Comparison of ENCODE assay signal across 11 cellular contexts in the genomic region with DNA sequence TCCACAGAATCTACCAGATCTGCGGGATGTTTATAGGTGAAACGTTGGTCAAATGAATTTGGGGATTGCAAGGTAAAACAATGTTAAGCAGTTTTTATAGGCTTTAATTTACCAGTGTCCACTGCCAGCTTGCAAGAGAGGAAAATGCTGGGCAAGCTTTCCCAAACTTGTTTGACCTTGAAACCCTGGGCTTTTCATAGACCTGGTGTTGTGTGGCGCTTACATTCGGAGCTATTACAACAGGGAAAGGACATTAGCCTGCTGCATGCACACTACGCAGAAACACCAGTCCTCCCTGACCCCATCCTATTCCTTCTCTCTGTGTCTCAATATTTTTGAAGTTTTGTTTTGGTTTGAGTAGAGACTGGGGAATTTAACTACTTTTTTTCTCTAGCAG. TPM values are rescaled to one million over a fixed set of nuclear protein-coding genes. Genes with fewer than 3 reads are reported as not detected.
DNase-seq lines count a peak whose midpoint lies in the region; ATAC-seq, FAIRE-seq and TF ChIP-seq lines count a peak whose summit lies in the region.
"Had no signal": no experiment of that assay in that cellular context is flagged by ENCODE, and none has a peak within 500 bp of the region (broad histone marks: within the 10 kb centered on the region; RNA-seq: fewer than 3 reads in every experiment).

No MANE protein-coding gene starts in this region.

- ATAC-seq in K562 (no peak), lower lobe of right lung (no peak), HG03108 (IDR thresholded peaks at IDR 0.05; ENCODE audit: unreplicated experiment) (no peak)

- CTCF ChIA-PET in mammary epithelial cell (lab: Charles Lee; ENCODE audit: low non-redundant PET) (no interaction called here), K562 (lab: Yijun Ruan, JAX; ENCODE audit: low intra/inter-chr PET ratio) (interaction anchor here (1.5 to 7.5 kb wide), 3 partner anchors 70 to 168 kb away, joined by 13 to 80 read pairs (median 69); no protein-coding TSS in a partner anchor)

- no peaks in the 10 kb centered on the region for H3K9me1 ChIP-seq in K562 (ENCODE audit: control insufficient read depth, insufficient read depth, low read length)

- dilution Hi-C loops in mammary epithelial cell (cut with HindIII; ENCODE audit: low sequenced_read_pairs): loop anchor here (5.0 kb wide), 2 partner anchors 86 to 166 kb away; no protein-coding TSS in a partner anchor

- FAIRE-seq in K562 (lab: Jason Lieb, UNC): no peak
- FAIRE-seq: HTR-8/SVneo had no signal

- no peak overlapping the region for H3K9ac ChIP-seq in mammary epithelial cell (ENCODE audit: insufficient read depth, low read length)
- peak overlapping the region in 1 of 2 experiments; percentile 11; a peak in 1 of 4 replicates for H3K9ac ChIP-seq in K562 (ENCODE audit: insufficient read depth in 1 of 2, low read depth in 2 of 2, low read length in 2 of 2)

- no peaks in the 10 kb centered on the region for H3K9me3 ChIP-seq in mammary epithelial cell (replicated peaks; ENCODE audit: insufficient read depth, low read length)
- no peaks in the 10 kb centered on the region for H3K9me3 ChIP-seq in breast epithelium
- no peaks in the 10 kb centered on the region for H3K9me3 ChIP-seq in K562 (replicated peaks; ENCODE audit: control insufficient read depth, insufficient read depth, low read depth, low read length)
- H3K9me3 ChIP-seq in lower lobe of right lung: no peaks in the 10 kb centered on the region
- H3K9me3 ChIP-seq in transverse colon: no peaks in the 10 kb centered on the region
- H3K9me3 ChIP-seq: suprapubic skin had no signal

- TF ChIP-seq CTCF in mammary epithelial cell (conservative IDR thresholded peaks at IDR 0.05 in 1 of 2, IDR thresholded peaks at IDR 0.05 in 1 of 2; ENCODE audit: extremely low read depth in 1 of 2, insufficient read depth in 1 of 2, low read depth in 1 of 2, low read length in 2 of 2) (no peak), breast epithelium (IDR thresholded peaks at IDR 0.05) (no peak), K562 (IDR thresholded peaks at IDR 0.05 in 2 of 3, conservative IDR thresholded peaks at IDR 0.05 in 1 of 3; ENCODE audit: insufficient read depth in 2 of 3, low read depth in 1 of 3, low read length in 3 of 3) (no peak), lower lobe of right lung (IDR thresholded peaks at IDR 0.05) (no peak), transverse colon (IDR thresholded peaks at IDR 0.05) (no peak)

- no peaks in the 10 kb centered on the region for H3K36me3 ChIP-seq in mammary epithelial cell (ENCODE audit: insufficient read depth, low read length)
- H3K36me3 ChIP-seq in breast epithelium: no peaks in the 10 kb centered on the region
- H3K36me3 ChIP-seq in K562 (ENCODE audit: control insufficient read depth, insufficient read depth, low read length): peaks cover 25% of the 10 kb centered on the region
- H3K36me3 ChIP-seq in lower lobe of right lung: peaks cover 8% of the 10 kb centered on the region
- H3K36me3 ChIP-seq in transverse colon: no peaks in the 10 kb centered on the region
- H3K36me3 ChIP-seq: suprapubic skin had no signal

- no peak for DNase-seq in mammary epithelial cell
- DNase-seq in breast epithelium (ENCODE audit: low spot score in 2 of 2): no peak
- DNase-seq in K562 (ENCODE audit: extremely low read depth in 1 of 4, low spot score in 3 of 4): no peak
- DNase-seq in lower lobe of right lung: no peak
- no peak for DNase-seq in transverse colon
- no peak for DNase-seq in NCI-H345 (lab: John Stamatoyannopoulos, UW)
- no peak for DNase-seq in globus pallidus (ENCODE audit: low spot score)
- DNase-seq: occipital lobe had no signal

- no peaks in the 10 kb centered on the region for H3K79me2 ChIP-seq in mammary epithelial cell (ENCODE audit: insufficient read depth, low read length)
- no peaks in the 10 kb centered on the region for H3K79me2 ChIP-seq in K562 (ENCODE audit: control insufficient read depth, insufficient read depth, low read length)

- in situ Hi-C loops in mammary epithelial cell (cut with MboI; ENCODE audit: low sequenced_read_pairs in 2 of 2) (loop anchor here (5.0 to 25.0 kb wide), 6 partner anchors 71 to 429 kb away; a partner anchor contains a TSS), K562 (cut with MboI) (loop anchor here (5.0 to 10.0 kb wide), 5 partner anchors 71 to 422 kb away; a partner anchor contains a TSS), transverse colon (cut with MboI; ENCODE audit: low pct_ligation_motif_present in 1 of 4, low pct_unique_long_range_greater_than_20kb in 1 of 4, low sequenced_read_pairs in 3 of 4) (loop anchor here (5.0 to 25.0 kb wide), 9 partner anchors 82 to 422 kb away; a partner anchor contains a TSS)

- H2AFZ ChIP-seq in mammary epithelial cell (ENCODE audit: low read depth, low read length) (peak overlapping the region; percentile 68), K562 (ENCODE audit: low read depth, low read length) (peak overlapping the region; percentile 80)

- no peak for TF ChIP-seq RAD21 in K562 (CRISPR knock-in tag; conservative IDR thresholded peaks at IDR 0.05 in 1 of 2, IDR thresholded peaks at IDR 0.05 in 1 of 2)

- no peak for TF ChIP-seq EP300 in K562 (IDR thresholded peaks at IDR 0.05; ENCODE audit: low read length)
- no peak for TF ChIP-seq EP300 in transverse colon (IDR thresholded peaks at IDR 0.05; ENCODE audit: low read depth)

- H3K27ac ChIP-seq in mammary epithelial cell (ENCODE audit: insufficient read depth, low read depth, low read length) (no peak overlapping the region), breast epithelium (no peak overlapping the region), K562 (ENCODE audit: extremely low read depth, low read depth, low read length) (peak overlapping the region; percentile 43; the same call in 2 of the 3 replicates), lower lobe of right lung (peak overlapping the region; percentile 32), transverse colon (peak overlapping the region; percentile 22 to 67 (median 54))
- H3K27ac ChIP-seq: suprapubic skin had no signal

- BruUV-seq in mammary epithelial cell (replicated peaks; lab: Mats Ljungman, UMichigan) (no TSS peak), K562 (replicated peaks; lab: Mats Ljungman, UMichigan) (no TSS peak)

- intact Hi-C loops in mammary epithelial cell (cut with micrococcal nuclease): loop anchor here (1.0 to 10.0 kb wide), 6 partner anchors 35 to 169 kb away; a partner anchor contains a TSS
- intact Hi-C loops in breast epithelium (cut with DNase I; ENCODE audit: low total_unique reads): loop anchor here (5.0 kb wide), 1 partner anchor 171 kb away; no protein-coding TSS in a partner anchor
- intact Hi-C loops in K562 (cut with micrococcal nuclease): loop anchor here (1.0 to 10.0 kb wide), 3 partner anchors 70 to 169 kb away; no protein-coding TSS in a partner anchor
- intact Hi-C loops in lower lobe of right lung (cut with DNase I): loop anchor here (5.0 to 10.0 kb wide), 2 partner anchors 82 to 166 kb away; no protein-coding TSS in a partner anchor
- intact Hi-C loops in transverse colon (cut with DNase I; ENCODE audit: low total_unique reads): loop anchor here (1.0 to 10.0 kb wide), 4 partner anchors 38 to 168 kb away; a partner anchor contains a TSS

- H3K27me3 ChIP-seq in mammary epithelial cell (ENCODE audit: insufficient read depth, low read length) (no peaks in the 10 kb centered on the region), breast epithelium (no peaks in the 10 kb centered on the region), K562 (ENCODE audit: control insufficient read depth in 2 of 2, insufficient read depth in 2 of 2, low read length in 2 of 2) (no peaks in the 10 kb centered on the region), lower lobe of right lung (ENCODE audit: low read depth) (no peaks in the 10 kb centered on the region), transverse colon (no peaks in the 10 kb centered on the region)
- H3K27me3 ChIP-seq: suprapubic skin had no signal

- WGBS in mammary epithelial cell (ENCODE audit: low coverage, missing lambda C conversion rate): 62% methylated on average over 4 of the region's 5 CpGs
- WGBS in K562 (ENCODE audit: insufficient coverage, low coverage, missing lambda C conversion rate): 27% methylated on average over 5 of the region's 5 CpGs
- 68 to 80% methylated on average over 2 to 5 of the region's 5 CpGs for WGBS in transverse colon (ENCODE audit: low coverage in 1 of 2), 2 donors

- no peak overlapping the region for H3K4me2 ChIP-seq in mammary epithelial cell (ENCODE audit: insufficient read depth, low read depth, low read length)
- no peak overlapping the region for H3K4me2 ChIP-seq in K562 (ENCODE audit: insufficient read depth, low read length)

- H3K4me3 ChIP-seq in mammary epithelial cell (replicated peaks in 1 of 3; ENCODE audit: insufficient read depth in 1 of 3, low read depth in 2 of 3, low read length in 3 of 3) (no peak overlapping the region), breast epithelium (no peak overlapping the region), K562 (no peak overlapping the region), lower lobe of right lung (no peak overlapping the region), transverse colon (no peak overlapping the region)
- H3K4me3 ChIP-seq: suprapubic skin had no signal

- POLR2A ChIA-PET in K562 (lab: Yijun Ruan, JAX): interaction anchor here (1.1 to 2.0 kb wide), 2 partner anchors 49 to 168 kb away, joined by 3 to 9 read pairs; no protein-coding TSS in a partner anchor

- TF ChIP-seq POLR2A in breast epithelium (IDR thresholded peaks at IDR 0.05): no peak
- TF ChIP-seq POLR2A in K562 (conservative IDR thresholded peaks at IDR 0.05): no peak
- TF ChIP-seq POLR2A in transverse colon (IDR thresholded peaks at IDR 0.05): no peak

- H4K20me1 ChIP-seq in mammary epithelial cell (ENCODE audit: insufficient read depth, low read length) (no peaks in the 10 kb centered on the region), K562 (replicated peaks; ENCODE audit: control insufficient read depth, insufficient read depth, low read length) (no peaks in the 10 kb centered on the region)

- peaks cover 13% of the 10 kb centered on the region for H3K4me1 ChIP-seq in mammary epithelial cell (ENCODE audit: insufficient read depth, low read length)
- no peaks in the 10 kb centered on the region for H3K4me1 ChIP-seq in breast epithelium
- peaks cover 0 to 17% of the 10 kb centered on the region in 2 experiments; a peak in 3 of 5 replicates for H3K4me1 ChIP-seq in K562 (replicated peaks in 1 of 2; ENCODE audit: control insufficient read depth in 2 of 2, insufficient read depth in 2 of 2, low read length in 2 of 2)
- H3K4me1 ChIP-seq in lower lobe of right lung: peaks cover 7% of the 10 kb centered on the region
- peaks cover 0 to 12% (median 0%) of the 10 kb centered on the region in 4 donors for H3K4me1 ChIP-seq in transverse colon

RNA-seq across cellular contexts. Expression of a gene that starts 59.6 kb away (rescaled TPM):
- 10 to 100 TPM; 42.8 to 52.4 TPM for total RNA-seq in mammary epithelial cell
- polyA plus RNA-seq in mammary epithelial cell: 11.8 TPM
- 7.0 TPM for polyA minus RNA-seq in mammary epithelial cell
- 10 to 100 TPM; 28.2 to 30.6 (median 28.5) TPM for total RNA-seq in breast epithelium
- 22.6 and 91.3 TPM in 2 replicates for total RNA-seq in K562 (2011; cell fraction: chromatin; rRNA removed; ENCODE audit: low replicate concordance)
- 7.7 and 12.5 TPM in 2 replicates for total RNA-seq in K562 (2011; cell fraction: nucleolus; rRNA removed)
- 32.9 and 66.5 TPM in 2 replicates for total RNA-seq in K562 (2011; cell fraction: nucleoplasm; rRNA removed)
- 144 and 211 TPM in 2 replicates for total RNA-seq in K562 (2014; rRNA removed)
- 80.7 and 91.4 TPM in 2 replicates for total RNA-seq in K562 (2014; rRNA removed; fragmentation: Illumina TruSeq; extraction: Trizol)
- 66.2 and 73.4 TPM in 2 replicates for total RNA-seq in K562 (2015; rRNA removed; fragmentation: Illumina TruSeq; extraction: Trizol)
- total RNA-seq in K562 (2021): 95.6 and 97.1 TPM in 2 replicates
- 30.5 and 63.1 TPM in 2 replicates for polyA plus RNA-seq in K562 (2011; rRNA removed)
- polyA plus RNA-seq in K562 (2011; cell fraction: cytosol; rRNA removed): 10.1 and 10.3 TPM in 2 replicates
- 11.9 and 21.7 TPM in 2 replicates for polyA plus RNA-seq in K562 (2011; cell fraction: nucleus; rRNA removed)
- 39.2 and 44.1 TPM in 2 replicates for polyA plus RNA-seq in K562 (2012)
- polyA plus RNA-seq in K562 (2014; fragmentation: Illumina TruSeq; extraction: Trizol): 43.8 and 53.3 TPM in 2 replicates
- polyA plus RNA-seq in K562 (2014; fragmentation: Nextera tagmentation; extraction: Ambion mirVana): 10 to 100 TPM; 15.5 to 15.6 TPM
- 55.5 and 60.1 TPM in 2 replicates for polyA plus RNA-seq in K562 (2014; rRNA removed)
- polyA minus RNA-seq in K562 (2011; rRNA and poly(A)+ RNA removed): 78.3 and 102 TPM in 2 replicates
- polyA minus RNA-seq in K562 (2011; cell fraction: cytosol; rRNA and poly(A)+ RNA removed): 27.3 and 41.2 TPM in 2 replicates
- polyA minus RNA-seq in K562 (2011; cell fraction: nucleus; rRNA and poly(A)+ RNA removed): 27.6 and 51.5 TPM in 2 replicates
- 60.1 TPM for total RNA-seq in lower lobe of right lung
- 10 to 100 TPM; 15.0 to 81.6 (median 58.1) TPM for total RNA-seq in transverse colon

Comparison
In these comparisons a context has a peak if more than half of its experiments do, and no peak if none do; other contexts are left out.
1. H3K27ac ChIP-seq: peak in K562 (single experiment), lower lobe of right lung (single experiment) and transverse colon (4 of 4); none in mammary epithelial cell (single experiment) and breast epithelium (0 of 2).